Comparison of ENCODE assay signal across 18 cellular contexts in the genomic region with DNA sequence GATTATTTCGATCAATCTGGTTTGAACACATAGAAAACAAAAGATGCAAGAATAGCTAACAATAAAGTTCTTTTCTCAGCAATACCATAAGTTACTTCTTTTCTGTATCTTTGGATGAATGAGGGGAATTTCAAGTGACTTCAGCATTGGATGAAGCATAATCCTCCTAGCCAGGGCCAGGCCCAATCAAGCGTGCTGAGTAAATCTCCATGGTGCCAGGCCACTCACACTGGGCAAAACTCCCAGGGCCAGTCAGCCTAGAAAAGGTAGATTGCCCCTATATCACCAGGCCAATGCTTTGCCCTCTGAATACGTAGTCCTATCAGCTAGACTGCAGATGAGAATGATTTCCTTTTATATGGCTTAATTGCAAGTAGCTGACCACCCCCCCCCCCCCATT. TPM values are rescaled to one million over a fixed set of nuclear protein-coding genes. Genes with fewer than 3 reads are reported as not detected.
DNase-seq lines count a peak whose midpoint lies in the region; ATAC-seq, FAIRE-seq and TF ChIP-seq lines count a peak whose summit lies in the region.
"Had no signal": no experiment of that assay in that cellular context is flagged by ENCODE, and none has a peak within 500 bp of the region (broad histone marks: within the 10 kb centered on the region; RNA-seq: fewer than 3 reads in every experiment).

No MANE protein-coding gene starts in this region.

- H3K4me3 ChIP-seq in astrocyte (ENCODE audit: insufficient read depth, low read depth, low read length), result no peak overlapping the region
- H3K4me3 ChIP-seq in heart right ventricle, result no peak overlapping the region
- H3K4me3 ChIP-seq in sigmoid colon, result no peak overlapping the region
- H3K4me3 ChIP-seq: coronary artery, PC-9, tibial artery had no signal

- peak overlapping the region; percentile 96 for H3K27ac Mint-ChIP-seq in astrocyte (ENCODE audit: unreplicated experiment)

- no peak for FAIRE-seq in astrocyte (lab: Jason Lieb, UNC)
- FAIRE-seq: small intestine had no signal

- H3K79me2 ChIP-seq in astrocyte (ENCODE audit: insufficient read depth, low read length), result no peaks in the 10 kb centered on the region

- ATAC-seq in heart right ventricle (peak in 7 of 8 donors; percentile 49 to 90 (median 76)), GM19455 (IDR thresholded peaks at IDR 0.05; ENCODE audit: unreplicated experiment) (no peak), GM19351 (IDR thresholded peaks at IDR 0.05; ENCODE audit: unreplicated experiment) (no peak)
- ATAC-seq: HCT116 had no signal

- TF ChIP-seq EP300 in sigmoid colon (IDR thresholded peaks at IDR 0.05), result no peak

- no peaks in the 10 kb centered on the region for H3K27me3 ChIP-seq in astrocyte (ENCODE audit: insufficient read depth, low read length)
- no peaks in the 10 kb centered on the region for H3K27me3 ChIP-seq in heart right ventricle
- no peaks in the 10 kb centered on the region for H3K27me3 ChIP-seq in sigmoid colon
- H3K27me3 ChIP-seq: tibial artery had no signal

- 68 to 70% methylated on average over 3 of the region's 3 CpGs for WGBS in heart right ventricle, 2 donors
- 87 to 91% methylated on average over 3 of the region's 3 CpGs for WGBS in sigmoid colon, 2 donors

- no peaks in the 10 kb centered on the region for H3K9me3 Mint-ChIP-seq in astrocyte (ENCODE audit: unreplicated experiment)
- H3K9me3 Mint-ChIP-seq: CD4-positive, alpha-beta memory T cell; immature natural killer cell had no signal

- TF ChIP-seq CTCF in astrocyte (IDR thresholded peaks at IDR 0.05; ENCODE audit: insufficient read depth, low read depth, low read length) (no peak), heart right ventricle (IDR thresholded peaks at IDR 0.05) (no peak), sigmoid colon (IDR thresholded peaks at IDR 0.05) (no peak)

- H3K9me3 ChIP-seq in astrocyte (ENCODE audit: insufficient read depth, low read depth, low read length) (no peaks in the 10 kb centered on the region), heart right ventricle (no peaks in the 10 kb centered on the region), sigmoid colon (no peaks in the 10 kb centered on the region)
- H3K9me3 ChIP-seq: tibial artery had no signal

- peaks cover 3% of the 10 kb centered on the region for H4K20me1 ChIP-seq in astrocyte (ENCODE audit: insufficient read depth, low read length)

- H3K9ac ChIP-seq in astrocyte (ENCODE audit: low read length), result peak overlapping the region; percentile 67

- H3K36me3 ChIP-seq in astrocyte (ENCODE audit: insufficient read depth, low read length), result peaks cover 12% of the 10 kb centered on the region
- H3K36me3 ChIP-seq in heart right ventricle, result peaks cover 0 to 26% (median 15%) of the 10 kb centered on the region in 9 donors
- H3K36me3 ChIP-seq in sigmoid colon, result peaks cover 4 to 23% (median 6%) of the 10 kb centered on the region in 4 donors

- peaks cover 22% of the 10 kb centered on the region for H3K4me1 ChIP-seq in astrocyte (ENCODE audit: insufficient read depth, low read length)
- peaks cover 0 to 26% (median 11%) of the 10 kb centered on the region in 9 donors for H3K4me1 ChIP-seq in heart right ventricle
- H3K4me1 ChIP-seq in sigmoid colon, result peaks cover 0 to 29% (median 17%) of the 10 kb centered on the region in 4 donors

- H3K36me3 Mint-ChIP-seq in astrocyte (ENCODE audit: low read depth, unreplicated experiment), result peaks cover 6% of the 10 kb centered on the region

- H2AFZ ChIP-seq in astrocyte (ENCODE audit: low read depth, low read length), result no peak overlapping the region
- H2AFZ ChIP-seq: PC-9 had no signal

- H3K4me1 Mint-ChIP-seq in astrocyte (ENCODE audit: low read depth, unreplicated experiment), result peaks cover 32% of the 10 kb centered on the region
- H3K4me1 Mint-ChIP-seq: immature natural killer cell had no signal

- intact Hi-C loops in heart right ventricle (cut with DNase I) (loop anchor here in 5 of 10 donors (5.0 to 10.0 kb wide), 2 partner anchors 51 to 54 kb away; a partner anchor contains a TSS), sigmoid colon (cut with DNase I) (no loop called here)

- H3K27ac ChIP-seq in astrocyte (ENCODE audit: low read depth, low read length) (peak overlapping the region; percentile 73), heart right ventricle (peak overlapping the region in 3 of 10 donors; percentile 40 to 76 (median 57)), sigmoid colon (peak overlapping the region in 3 of 4 donors; percentile 33 to 64 (median 46))
- H3K27ac ChIP-seq: PC-9 had no signal

- no peaks in the 10 kb centered on the region for H3K27me3 Mint-ChIP-seq in astrocyte (ENCODE audit: low read depth, unreplicated experiment)
- H3K27me3 Mint-ChIP-seq: CD4-positive, alpha-beta memory T cell had no signal

- peak overlapping the region; percentile 79 for H3K4me2 ChIP-seq in astrocyte (ENCODE audit: low read length)
- H3K4me2 ChIP-seq: PC-9 had no signal

- no peak for TF ChIP-seq POLR2A in sigmoid colon (IDR thresholded peaks at IDR 0.05)

- no peak overlapping the region for H3K4me3 Mint-ChIP-seq in astrocyte (ENCODE audit: unreplicated experiment)
- H3K4me3 Mint-ChIP-seq: CD4-positive, alpha-beta memory T cell; immature natural killer cell had no signal

- DNase-seq in HK-2 (ENCODE audit: unreplicated experiment) (peak; percentile 58), astrocyte (ENCODE audit: low read depth) (peak; percentile 62), heart right ventricle (peak; percentile 33 to 37), sigmoid colon (no peak), NCI-H187 (lab: John Stamatoyannopoulos, UW) (no peak)
- no peak for DNase-seq in effector CD8-positive, alpha-beta T cell (lab: John Stamatoyannopoulos, UW)
- DNase-seq: activated CD8-positive, alpha-beta memory T cell treated with anti-CD3 and anti-CD28 coated beads for 24 hours; activated naive CD4-positive, alpha-beta T cell treated with Interleukin-2 at 50 U/mL for 16 hours; CD4-positive, alpha-beta memory T cell; immature natural killer cell; small intestine; T1000; tibial artery had no signal

RNA-seq across cellular contexts. Expression of a gene that starts 6.0 kb away (rescaled TPM):
- total RNA-seq in astrocyte (1.4 and 1.7 TPM in 2 replicates), heart right ventricle (1 to 10 TPM in 8 of 10 donors, under 1 TPM in 2; 0.53 to 1.6 (median 1.2) TPM), sigmoid colon (1 to 10 TPM; 1.2 to 1.8 (median 1.7) TPM)
- polyA plus RNA-seq in heart right ventricle (under 1 TPM; 0.15 to 0.23 TPM), sigmoid colon (under 1 TPM in 1 of 3 donors, not detected in 2; 0.87 TPM)

RNA-seq across cellular contexts. Expression of a gene that starts 49.6 kb away (rescaled TPM):
- total RNA-seq in astrocyte (38.1 and 40.1 TPM in 2 replicates), heart right ventricle (10 to 100 TPM; 53.9 to 69.7 (median 61.5) TPM), sigmoid colon (10 to 100 TPM; 68.4 to 77.4 (median 74.0) TPM)
- polyA plus RNA-seq in heart right ventricle (10 to 100 TPM; 11.4 to 15.9 TPM), sigmoid colon (10 to 100 TPM; 31.6 to 43.2 (median 34.2) TPM)

RNA-seq across cellular contexts. Expression of a gene that starts 52.8 kb away (rescaled TPM):
- total RNA-seq in astrocyte, result 3.6 and 3.7 TPM in 2 replicates
- total RNA-seq in heart right ventricle, result 10 to 100 TPM in 1 of 10 donors, 1 to 10 TPM in 9; 2.7 to 13.9 (median 4.7) TPM
- polyA plus RNA-seq in heart right ventricle, result 1 to 10 TPM; 1.8 to 5.0 TPM
- 10 to 100 TPM in 1 of 4 donors, 1 to 10 TPM in 3; 4.8 to 11.4 (median 6.9) TPM for total RNA-seq in sigmoid colon
- 10 to 100 TPM; 12.0 to 26.8 (median 13.6) TPM for polyA plus RNA-seq in sigmoid colon

Comparison
In these comparisons a context has a peak if more than half of its experiments do, and no peak if none do; other contexts are left out.
1. DNase-seq: peak in HK-2 (single experiment), astrocyte (single experiment) and heart right ventricle (2 of 2); none in sigmoid colon (single experiment), effector CD8-positive, alpha-beta T cell (single experiment) and NCI-H187 (0 of 2).
2. ATAC-seq: peak in heart right ventricle (7 of 8); none in GM19455 (single experiment) and GM19351 (single experiment).